ENCODE assay signal across 8 cellular contexts in genomic region chr10:59865101-59865500, GRCh38. TPM values are rescaled to one million over a fixed set of nuclear protein-coding genes. Genes with fewer than 3 reads are reported as not detected.
DNase-seq lines count a peak whose midpoint lies in the region; ATAC-seq and TF ChIP-seq lines count a peak whose summit lies in the region.

No MANE protein-coding gene starts in this region.

- H4K5ac ChIP-seq in H9 (ENCODE audit: insufficient read length, low read depth, low read length) = no peak overlapping the region

- H2BK5ac ChIP-seq in H9 (ENCODE audit: insufficient read length, low read length) = no peak overlapping the region

- DNase-seq in activated T-cell treated with anti-CD3 and anti-CD28 coated beads, Interleukin-2, amount 50 U/mL, for 4 hours = no peak
- DNase-seq in activated T-cell treated with anti-CD3 and anti-CD28 coated beads, Interleukin-2, amount 50 U/mL, for 48 hours = no peak
- peak; percentile 52 for DNase-seq in H9
- peak; percentile 52 for DNase-seq in NAMALWA (ENCODE audit: low spot score)
- peak; percentile 10 for DNase-seq in central memory CD4-positive, alpha-beta T cell
- DNase-seq in midbrain (lab: John Stamatoyannopoulos, UW) = peak; percentile 7
- no peak for DNase-seq in mesenteric fat pad (ENCODE audit: low spot score)

- ATAC-seq in activated T-cell treated with anti-CD3 and anti-CD28 coated beads, Interleukin-2, amount 50 U/mL, for 4 hours = peak in 1 of 2 donors; percentile 10
- no peak for ATAC-seq in HG03571 (IDR thresholded peaks at IDR 0.05; ENCODE audit: unreplicated experiment)

- no peaks in the 10 kb centered on the region for H3K27me3 ChIP-seq in H9 (ENCODE audit: insufficient read depth, low read length)

- no peak overlapping the region for H2BK15ac ChIP-seq in H9 (ENCODE audit: low read depth, low read length)

- WGBS in H9 (ENCODE audit: extremely low coverage, insufficient read length, low lambda C conversion rate) = no CpG with 5 or more reads among the region's 5 CpGs

- H3K9me3 ChIP-seq in H9 (ENCODE audit: control insufficient read depth, low read depth, low read length) = no peaks in the 10 kb centered on the region

- H3K23ac ChIP-seq in H9 (ENCODE audit: insufficient read length, low read depth, low read length) = no peak overlapping the region

- no peaks in the 10 kb centered on the region for H3K9me3 Mint-ChIP-seq in activated T-cell treated with anti-CD3 and anti-CD28 coated beads, Interleukin-2, amount 50 U/mL, for 4 hours
- H3K9me3 Mint-ChIP-seq in H9 = peaks cover 0 to 12% of the 10 kb centered on the region in 2 experiments; a peak in 3 of 5 replicates

- H4K91ac ChIP-seq in H9 (ENCODE audit: insufficient read length, low read depth, low read length) = no peak overlapping the region

- H3K4me1 ChIP-seq in H9 (ENCODE audit: insufficient read depth, low read length) = peaks cover 9% of the 10 kb centered on the region; the same call in 1 of the 2 replicates

- H2BK20ac ChIP-seq in H9 (ENCODE audit: low read depth, low read length, poor library complexity, severe bottlenecking) = no peak overlapping the region

- H3K79me1 ChIP-seq in H9 (ENCODE audit: insufficient read depth, low read depth, low read length, poor library complexity, severe bottlenecking) = no peaks in the 10 kb centered on the region

- H3K4me2 ChIP-seq in H9 (ENCODE audit: insufficient read depth, insufficient read length, low read length) = no peak overlapping the region

- H2BK120ac ChIP-seq in H9 (ENCODE audit: low read depth, low read length, poor library complexity, severe bottlenecking) = no peak overlapping the region

- no peak overlapping the region for H3K4ac ChIP-seq in H9 (ENCODE audit: low read depth, low read length)

- H4K20me1 ChIP-seq in H9 (ENCODE audit: control insufficient read depth, insufficient read depth, insufficient read length) = no peaks in the 10 kb centered on the region

- no peak overlapping the region for H4K8ac ChIP-seq in H9 (replicated peaks; ENCODE audit: insufficient read length, low read depth, low read length)

- no peak overlapping the region for H3T11ph ChIP-seq in H9 (ENCODE audit: low read length)

- peaks cover 34% of the 10 kb centered on the region; the same call in 1 of the 2 replicates for H3K79me2 ChIP-seq in H9 (ENCODE audit: insufficient read depth, low read length)

- no peaks in the 10 kb centered on the region for H3K23me2 ChIP-seq in H9 (ENCODE audit: insufficient read length, low read depth, low read length, poor library complexity, severe bottlenecking)

- peaks cover 60% of the 10 kb centered on the region for H3K4me1 Mint-ChIP-seq in activated T-cell treated with anti-CD3 and anti-CD28 coated beads, Interleukin-2, amount 50 U/mL, for 4 hours (ENCODE audit: low read depth)
- H3K4me1 Mint-ChIP-seq in H9 = peaks cover 56 to 59% of the 10 kb centered on the region in 2 experiments

- no peak overlapping the region for H3K18ac ChIP-seq in H9 (ENCODE audit: insufficient read length, low read depth, low read length)

- H3K4me3 Mint-ChIP-seq in activated T-cell treated with anti-CD3 and anti-CD28 coated beads, Interleukin-2, amount 50 U/mL, for 4 hours = peak overlapping the region; percentile 1
- no peak overlapping the region; a peak in 1 of 5 replicates for H3K4me3 Mint-ChIP-seq in H9

- no peak overlapping the region for H3K27ac ChIP-seq in H9 (ENCODE audit: insufficient read length, low read depth, low read length)

- H3K14ac ChIP-seq in H9 (ENCODE audit: insufficient read depth, low read length) = no peak overlapping the region

- no peak overlapping the region for H2AFZ ChIP-seq in H9 (ENCODE audit: low read length)

- TF ChIP-seq CTCF in H9 (conservative IDR thresholded peaks at IDR 0.05) = peak; percentile 60; the same call in 2 of the 3 replicates

- H2BK12ac ChIP-seq in H9 (ENCODE audit: insufficient read length, low read depth, low read length) = no peak overlapping the region

- H2AK5ac ChIP-seq in H9 (ENCODE audit: insufficient read length, low read length) = no peak overlapping the region

- no peaks in the 10 kb centered on the region for H3K27me3 Mint-ChIP-seq in activated T-cell treated with anti-CD3 and anti-CD28 coated beads, Interleukin-2, amount 50 U/mL, for 4 hours (ENCODE audit: low read depth)
- H3K27me3 Mint-ChIP-seq in H9 (ENCODE audit: low read depth) = no peaks in the 10 kb centered on the region

- peak overlapping the region; percentile 13 to 92 (median 71); a peak in 4 of 7 replicates for H3K27ac Mint-ChIP-seq in H9

- no peak overlapping the region for H3K56ac ChIP-seq in H9 (ENCODE audit: insufficient read length, low read depth, low read length)

- H3K36me3 Mint-ChIP-seq in activated T-cell treated with anti-CD3 and anti-CD28 coated beads, Interleukin-2, amount 50 U/mL, for 4 hours (ENCODE audit: insufficient read depth) = peaks cover 8% of the 10 kb centered on the region
- H3K36me3 Mint-ChIP-seq in H9 (ENCODE audit: insufficient read depth in 1 of 3, low read depth in 3 of 3) = peaks cover 9 to 20% (median 18%) of the 10 kb centered on the region in 3 experiments

- H3K9ac ChIP-seq in H9 (ENCODE audit: extremely low read depth, insufficient read length, low read length) = no peak overlapping the region

RNA-seq across cellular contexts. Expression of gene CCDC6, which starts 41.3 kb away (rescaled TPM):
- total RNA-seq in activated T-cell treated with anti-CD3 and anti-CD28 coated beads, Interleukin-2, amount 50 U/mL, for 4 hours = 10 to 100 TPM; 40.0 to 44.3 (median 40.9) TPM
- total RNA-seq in H9 (2021) (58.4 and 59.0 TPM in 2 replicates), mesenteric fat pad (31.2 TPM)

Comparison
In these comparisons a context has a peak if more than half of its experiments do, and no peak if none do; other contexts are left out.
1. DNase-seq: peak in H9 (single experiment), NAMALWA (single experiment), central memory CD4-positive, alpha-beta T cell (single experiment) and midbrain (single experiment); none in activated T-cell treated with anti-CD3 and anti-CD28 coated beads, Interleukin-2, amount 50 U/mL, for 4 hours (single experiment), activated T-cell treated with anti-CD3 and anti-CD28 coated beads, Interleukin-2, amount 50 U/mL, for 48 hours (0 of 2) and mesenteric fat pad (single experiment).